ENCODE assay signal across 8 cellular contexts in the genomic region with DNA sequence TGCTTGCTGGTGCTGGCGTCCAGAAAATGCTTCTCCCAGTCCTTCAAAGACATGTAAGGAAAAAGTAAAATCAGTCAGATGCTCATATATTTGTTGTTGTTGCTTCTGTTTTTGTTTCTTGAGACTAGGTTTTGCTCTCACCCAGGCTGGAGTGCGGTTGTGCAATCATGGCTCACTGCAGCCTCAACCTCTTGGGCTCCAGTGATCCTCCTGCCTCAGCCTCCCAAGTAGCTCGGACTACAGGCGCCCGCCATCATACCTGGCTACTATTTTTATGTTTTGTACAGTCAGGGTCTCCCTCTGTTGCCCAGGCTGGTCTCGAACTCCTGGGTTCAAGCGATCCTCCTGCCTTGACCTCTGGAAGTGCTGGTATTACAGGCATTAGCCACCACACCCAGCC.
"Had no signal": no experiment of that assay in that cellular context is flagged by ENCODE, and none has a peak within 500 bp of the region (broad histone marks: within the 10 kb centered on the region; RNA-seq: fewer than 3 reads in every experiment).

No MANE protein-coding gene starts in this region.

- ATAC-seq: GM23338 had no signal

- H3K4me3 Mint-ChIP-seq: GM23338, H9 had no signal

- H3K27ac Mint-ChIP-seq: GM23338, H9 had no signal

- DNase-seq: H9, HCEC 1CT, Kasumi-1, KG1 had no signal

- H3K4me2 ChIP-seq: GM23338 had no signal

- H3K4me1 Mint-ChIP-seq: GM23338, H9 had no signal

- H2AFZ ChIP-seq: GM23338 had no signal

- FAIRE-seq: H1, H54, HTR-8/SVneo had no signal

- H3K4me3 ChIP-seq: GM23338 had no signal

- H3K9me3 Mint-ChIP-seq: GM23338, H9 had no signal
